1 cellular context compared by ENCODE assay signal in the genomic region with DNA sequence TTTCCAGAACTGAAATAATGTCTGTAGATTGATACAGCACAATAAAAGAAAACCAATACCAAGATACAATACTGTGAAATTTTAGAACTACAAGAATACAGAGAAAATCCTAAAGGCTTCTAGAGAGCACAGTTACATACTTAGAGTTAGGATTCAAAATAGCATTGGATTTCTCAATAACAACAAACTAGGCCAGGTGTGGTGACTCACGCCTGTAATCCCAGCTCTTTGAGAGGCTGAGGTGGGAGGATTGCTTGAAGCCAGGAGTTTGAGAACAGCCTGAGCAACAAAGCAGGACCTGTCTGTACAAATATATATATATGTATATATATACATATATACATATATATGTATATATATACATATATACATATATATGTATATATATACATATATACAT. TPM values are rescaled to one million over a fixed set of nuclear protein-coding genes. Genes with fewer than 3 reads are reported as not detected.
"Had no signal": no experiment of that assay in that cellular context is flagged by ENCODE, and none has a peak within 500 bp of the region (broad histone marks: within the 10 kb centered on the region; RNA-seq: fewer than 3 reads in every experiment).

No MANE protein-coding gene starts in this region.

RNA-seq across cellular contexts. Expression of a gene that starts 33.6 kb away (rescaled TPM):
- total RNA-seq: ascending aorta had no signal
